25 cellular contexts compared by ENCODE assay signal in genomic region chr2:108947271-108947907, GRCh38. TPM values are rescaled to one million over a fixed set of nuclear protein-coding genes. Genes with fewer than 3 reads are reported as not detected.
DNase-seq lines count a peak whose midpoint lies in the region; ATAC-seq, FAIRE-seq and TF ChIP-seq lines count a peak whose summit lies in the region.
"Had no signal": no experiment of that assay in that cellular context is flagged by ENCODE, and none has a peak within 500 bp of the region (broad histone marks: within the 10 kb centered on the region; RNA-seq: fewer than 3 reads in every experiment).

No MANE protein-coding gene starts in this region.

- POLR2A ChIA-PET in HEK293 (lab: Yijun Ruan, JAX): no interaction called here
- POLR2A ChIA-PET in K562 (lab: Yijun Ruan, JAX): no interaction called here
- POLR2A ChIA-PET in PC-3 (lab: Charles Lee; ENCODE audit: unreplicated experiment): no interaction called here

- ATAC-seq in K562 (no peak), PC-3 (no peak)
- ATAC-seq: A549; CD8-positive, alpha-beta T cell; GM12878 had no signal

- 2% methylated on average over 5 of the region's 5 CpGs for WGBS in K562 (ENCODE audit: insufficient coverage, low coverage, missing lambda C conversion rate)

- TF ChIP-seq RAD21 in K562 (CRISPR knock-in tag; conservative IDR thresholded peaks at IDR 0.05 in 1 of 2, IDR thresholded peaks at IDR 0.05 in 1 of 2): no peak

- TF ChIP-seq POLR2A in K562 (conservative IDR thresholded peaks at IDR 0.05): no peak

- no peak for TF ChIP-seq CTCF in HEK293 (tag by site-specific recombination; IDR thresholded peaks at IDR 0.05)
- TF ChIP-seq CTCF in K562 (IDR thresholded peaks at IDR 0.05 in 2 of 3, conservative IDR thresholded peaks at IDR 0.05 in 1 of 3; ENCODE audit: insufficient read depth in 2 of 3, low read depth in 1 of 3, low read length in 3 of 3): no peak
- TF ChIP-seq CTCF in GM10266 (IDR thresholded peaks at IDR 0.05; ENCODE audit: control insufficient read depth, insufficient read depth, low read depth, missing control alignments): no peak
- no peak for TF ChIP-seq CTCF in PC-3 (conservative IDR thresholded peaks at IDR 0.05; ENCODE audit: low read depth, low read length)

- no peak overlapping the region for H3K4me2 ChIP-seq in K562 (ENCODE audit: insufficient read depth, low read length)
- no peak overlapping the region for H3K4me2 ChIP-seq in PC-3 (ENCODE audit: low read length)
- H3K4me2 ChIP-seq: A549; BLaER1 treated with 17β-estradiol and CSF1 and Interleukin-3, amounts not matched to agents 10 nM and 100 nM had no signal

- no peak overlapping the region for H2AFZ ChIP-seq in K562 (ENCODE audit: low read depth, low read length)
- H2AFZ ChIP-seq in PC-3 (ENCODE audit: low read length): no peak overlapping the region

- no peaks in the 10 kb centered on the region for H3K36me3 ChIP-seq in HEK293 (ENCODE audit: control insufficient read depth in 2 of 2, insufficient read depth in 1 of 2, low read length in 2 of 2)
- no peaks in the 10 kb centered on the region for H3K36me3 ChIP-seq in K562 (ENCODE audit: control insufficient read depth, insufficient read depth, low read length)
- H3K36me3 ChIP-seq in PC-3 (ENCODE audit: low read depth, low read length): no peaks in the 10 kb centered on the region

- H3K9me3 ChIP-seq in HEK293 (ENCODE audit: control insufficient read depth, insufficient read depth, low read depth, low read length) (no peaks in the 10 kb centered on the region), K562 (replicated peaks; ENCODE audit: control insufficient read depth, insufficient read depth, low read depth, low read length) (no peaks in the 10 kb centered on the region), PC-3 (ENCODE audit: low read length) (no peaks in the 10 kb centered on the region)

- H3K9ac ChIP-seq in K562 (ENCODE audit: insufficient read depth in 1 of 2, low read depth in 2 of 2, low read length in 2 of 2): no peak overlapping the region
- H3K9ac ChIP-seq in PC-3 (ENCODE audit: low read length): no peak overlapping the region
- H3K9ac ChIP-seq: BLaER1 treated with 17β-estradiol and CSF1 and Interleukin-3, amounts not matched to agents 10 nM and 100 nM had no signal

- H3K4me1 ChIP-seq in HEK293 (ENCODE audit: control insufficient read depth, insufficient read depth, low read length) (no peaks in the 10 kb centered on the region), K562 (replicated peaks in 1 of 2; ENCODE audit: control insufficient read depth in 2 of 2, insufficient read depth in 2 of 2, low read length in 2 of 2) (peaks cover 0 to 2% of the 10 kb centered on the region in 2 experiments; a peak in 2 of 5 replicates), PC-3 (ENCODE audit: insufficient read depth, low read length) (no peaks in the 10 kb centered on the region)
- H3K4me1 ChIP-seq: A549, Caco-2 had no signal

- DNase-seq in DMS53 (lab: John Stamatoyannopoulos, UW) (peak; percentile 33), DMS53 treated with DMSO at 0.1 percent for 48 hours (lab: John Stamatoyannopoulos, UW; ENCODE audit: unreplicated experiment) (no peak), K562 (ENCODE audit: extremely low read depth in 1 of 4, low spot score in 3 of 4) (no peak), GM10266 (ENCODE audit: extremely low spot score) (no peak), PC-3 (no peak)
- DNase-seq: AML-193; Calu3; CD4-positive, alpha-beta T cell; CD8-positive, alpha-beta T cell; DMS79 treated with DMSO at 0.1 percent for 48 hours; GF-D8 had no signal

- TF ChIP-seq EP300 in K562 (IDR thresholded peaks at IDR 0.05; ENCODE audit: low read length): no peak

- H4K20me1 ChIP-seq in K562 (replicated peaks; ENCODE audit: control insufficient read depth, insufficient read depth, low read length): no peaks in the 10 kb centered on the region; the same call in 1 of the 2 replicates
- H4K20me1 ChIP-seq in PC-3 (ENCODE audit: low read length): no peaks in the 10 kb centered on the region
- H4K20me1 ChIP-seq: BLaER1 treated with 17β-estradiol and CSF1 and Interleukin-3, amounts not matched to agents 10 nM and 100 nM had no signal

- H3K4me3 ChIP-seq in HEK293 (ENCODE audit: low read depth, low read length) (no peak overlapping the region), K562 (no peak overlapping the region), PC-3 (ENCODE audit: low read length) (no peak overlapping the region)
- H3K4me3 ChIP-seq: A549, GM12878 had no signal

- no peaks in the 10 kb centered on the region for H3K9me1 ChIP-seq in K562 (ENCODE audit: control insufficient read depth, insufficient read depth, low read length)

- CTCF ChIA-PET in HEK293 (lab: Yijun Ruan, JAX) (interaction anchor here (0.6 kb wide), 1 partner anchor 19 kb away, joined by 7 read pairs; no protein-coding TSS in a partner anchor), K562 (lab: Yijun Ruan, JAX; ENCODE audit: low intra/inter-chr PET ratio) (no interaction called here), PC-3 (lab: Charles Lee) (no interaction called here)

- no peaks in the 10 kb centered on the region for H3K79me2 ChIP-seq in K562 (ENCODE audit: control insufficient read depth, insufficient read depth, low read length)
- H3K79me2 ChIP-seq in PC-3 (ENCODE audit: low read length): no peaks in the 10 kb centered on the region

- H3K27me3 ChIP-seq in K562 (ENCODE audit: control insufficient read depth in 2 of 2, insufficient read depth in 2 of 2, low read length in 2 of 2) (peaks cover 12 to 26% of the 10 kb centered on the region in 2 experiments), PC-3 (ENCODE audit: low read length) (no peaks in the 10 kb centered on the region)
- H3K27me3 ChIP-seq: BLaER1 treated with 17β-estradiol and CSF1 and Interleukin-3, amounts not matched to agents 10 nM and 100 nM had no signal

- H3F3A ChIP-seq in PC-3 (ENCODE audit: low read length, unreplicated experiment): no peaks in the 10 kb centered on the region

- intact Hi-C loops in K562 (cut with micrococcal nuclease): no loop called here
- intact Hi-C loops in PC-3 (cut with micrococcal nuclease): no loop called here

- no peak overlapping the region for H3K27ac ChIP-seq in HEK293 (ENCODE audit: extremely low read depth, low read depth, low read length)
- no peak overlapping the region for H3K27ac ChIP-seq in K562 (ENCODE audit: extremely low read depth, low read depth, low read length)
- H3K27ac ChIP-seq in PC-3 (ENCODE audit: low read length): no peak overlapping the region
- H3K27ac ChIP-seq: 22Rv1; A549; BLaER1 treated with 17β-estradiol and CSF1 and Interleukin-3, amounts not matched to agents 10 nM and 100 nM; C4-2B had no signal

- H3K9me2 ChIP-seq in PC-3 (replicated peaks; ENCODE audit: low read length): no peaks in the 10 kb centered on the region

- no peak for FAIRE-seq in K562 (lab: Jason Lieb, UNC)
- FAIRE-seq: A549, D721Med, G401.6, GM12878, GM12892, GM18507 had no signal

- BruUV-seq in K562 (replicated peaks; lab: Mats Ljungman, UMichigan): no TSS peak
- no TSS peak for BruUV-seq in PC-3 (replicated peaks; lab: Mats Ljungman, UMichigan)

- in situ Hi-C loops in K562 (cut with MboI): no loop called here

TF ChIP-seq in HEK293, 187 proteins besides CTCF, POLR2A, EP300 and RAD21 (continues in another document):
- no peak for TF ChIP-seq ZSCAN30 (tag by site-specific recombination; IDR thresholded peaks at IDR 0.05)
- no peak for TF ChIP-seq ZFHX2 (tag by site-specific recombination; conservative IDR thresholded peaks at IDR 0.05)
- no peak for TF ChIP-seq ATF2 (tag by site-specific recombination; IDR thresholded peaks at IDR 0.05; ENCODE audit: low read depth)

RNA-seq across cellular contexts. Expression of gene EDAR, which starts 41.6 kb away (rescaled TPM):
- total RNA-seq in K562 (2011; cell fraction: chromatin; rRNA removed; ENCODE audit: low replicate concordance): not detected in 2 replicates
- not detected in 2 replicates for total RNA-seq in K562 (2011; cell fraction: nucleolus; rRNA removed)
- total RNA-seq in K562 (2011; cell fraction: nucleoplasm; rRNA removed): not detected in 2 replicates
- not detected in 2 replicates for total RNA-seq in K562 (2014; rRNA removed)
- total RNA-seq in K562 (2014; rRNA removed; fragmentation: Illumina TruSeq; extraction: Trizol): not detected in 2 replicates
- total RNA-seq in K562 (2015; rRNA removed; fragmentation: Illumina TruSeq; extraction: Trizol): not detected in 2 replicates
- not detected in 2 replicates for total RNA-seq in K562 (2021)
- not detected in 2 replicates for polyA plus RNA-seq in K562 (2011; rRNA removed)
- not detected in 2 replicates for polyA plus RNA-seq in K562 (2011; cell fraction: cytosol; rRNA removed)
- polyA plus RNA-seq in K562 (2011; cell fraction: nucleus; rRNA removed): not detected in 2 replicates
- not detected in 2 replicates for polyA plus RNA-seq in K562 (2012)
- not detected in 2 replicates for polyA plus RNA-seq in K562 (2014; fragmentation: Illumina TruSeq; extraction: Trizol)
- not detected for polyA plus RNA-seq in K562 (2014; fragmentation: Nextera tagmentation; extraction: Ambion mirVana)
- 0.01 TPM in 1 of 2 replicates, not detected in the other for polyA plus RNA-seq in K562 (2014; rRNA removed)
- polyA minus RNA-seq in K562 (2011; rRNA and poly(A)+ RNA removed): not detected in 2 replicates
- polyA minus RNA-seq in K562 (2011; cell fraction: cytosol; rRNA and poly(A)+ RNA removed): not detected in 2 replicates
- polyA minus RNA-seq in K562 (2011; cell fraction: nucleus; rRNA and poly(A)+ RNA removed): not detected in 2 replicates
- 0.04 TPM in 1 of 2 replicates, not detected in the other for total RNA-seq in PC-3 (2014; rRNA removed)
- total RNA-seq: A172, B cell, Calu3, GM12878 had no signal
- polyA plus RNA-seq: BJ had no signal
